Comparison of ENCODE assay signal across 8 cellular contexts in the genomic region with DNA sequence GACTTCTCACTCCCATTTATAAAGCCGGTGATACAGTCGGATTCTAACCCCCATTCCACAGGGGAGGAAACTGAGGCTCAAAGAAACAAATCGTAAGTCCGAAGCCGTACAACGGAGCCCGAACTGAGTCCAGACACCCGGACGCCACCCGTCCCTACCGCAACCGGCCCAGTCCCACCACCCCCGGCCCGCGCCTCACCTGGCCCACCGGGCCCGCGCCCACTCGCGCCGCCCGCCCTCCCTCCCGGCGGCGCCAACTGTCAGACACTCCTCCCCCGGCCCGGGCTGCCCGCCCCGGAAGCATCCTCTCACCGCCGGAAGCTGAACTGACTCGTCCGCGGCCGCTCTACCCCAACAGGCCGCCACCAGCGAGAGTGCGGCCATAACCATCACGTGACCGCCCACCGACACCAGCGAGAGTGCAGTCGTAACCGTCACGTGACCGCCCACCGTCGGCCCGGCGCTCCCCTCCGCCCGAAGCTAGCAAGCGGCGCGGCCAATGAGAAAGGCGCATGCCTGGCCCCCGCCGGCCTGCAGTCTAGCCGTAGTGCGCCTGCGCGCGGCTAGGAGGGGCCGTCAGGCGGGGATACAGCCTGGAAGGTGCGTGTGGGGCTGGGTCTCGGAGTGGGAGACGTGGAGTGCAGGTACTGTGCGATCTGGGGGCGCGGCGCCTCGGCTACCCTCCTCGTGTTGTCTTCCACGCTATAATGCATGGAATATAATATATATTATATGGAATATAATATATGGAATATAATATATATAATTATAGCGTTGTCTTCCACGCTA. TPM values are rescaled to one million over a fixed set of nuclear protein-coding genes. Genes with fewer than 3 reads are reported as not detected.
DNase-seq lines count a peak whose midpoint lies in the region; ATAC-seq and TF ChIP-seq lines count a peak whose summit lies in the region.

A gene with protein sequence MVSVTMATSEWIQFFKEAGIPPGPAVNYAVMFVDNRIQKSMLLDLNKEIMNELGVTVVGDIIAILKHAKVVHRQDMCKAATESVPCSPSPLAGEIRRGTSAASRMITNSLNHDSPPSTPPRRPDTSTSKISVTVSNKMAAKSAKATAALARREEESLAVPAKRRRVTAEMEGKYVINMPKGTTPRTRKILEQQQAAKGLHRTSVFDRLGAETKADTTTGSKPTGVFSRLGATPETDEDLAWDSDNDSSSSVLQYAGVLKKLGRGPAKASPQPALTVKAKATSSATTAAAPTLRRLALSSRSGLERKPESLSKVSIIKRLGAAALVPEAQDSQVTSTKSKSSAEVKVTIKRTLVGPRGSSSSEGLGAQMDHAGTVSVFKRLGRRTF (minus strand): TSS at position 273 of the 789 bp plus-strand sequence. CDS start 6,540 bp downstream, outside the sequence.
A gene with protein sequence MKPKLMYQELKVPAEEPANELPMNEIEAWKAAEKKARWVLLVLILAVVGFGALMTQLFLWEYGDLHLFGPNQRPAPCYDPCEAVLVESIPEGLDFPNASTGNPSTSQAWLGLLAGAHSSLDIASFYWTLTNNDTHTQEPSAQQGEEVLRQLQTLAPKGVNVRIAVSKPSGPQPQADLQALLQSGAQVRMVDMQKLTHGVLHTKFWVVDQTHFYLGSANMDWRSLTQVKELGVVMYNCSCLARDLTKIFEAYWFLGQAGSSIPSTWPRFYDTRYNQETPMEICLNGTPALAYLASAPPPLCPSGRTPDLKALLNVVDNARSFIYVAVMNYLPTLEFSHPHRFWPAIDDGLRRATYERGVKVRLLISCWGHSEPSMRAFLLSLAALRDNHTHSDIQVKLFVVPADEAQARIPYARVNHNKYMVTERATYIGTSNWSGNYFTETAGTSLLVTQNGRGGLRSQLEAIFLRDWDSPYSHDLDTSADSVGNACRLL (plus strand): TSS at position 571 of the 789 bp plus-strand sequence. CDS start 17,789 bp downstream, outside the sequence.

- no peaks in the 10 kb centered on the region for H3K27me3 Mint-ChIP-seq in activated T-cell treated with anti-CD3 and anti-CD28 coated beads, Interleukin-2, amount 50 U/mL, for 4 hours (ENCODE audit: low read depth)

- DNase-seq in DMS53 (lab: John Stamatoyannopoulos, UW) (peak; percentile 100), KG1 (lab: John Stamatoyannopoulos, UW) (peak; percentile 93), Panc1 (ENCODE audit: low read depth, low spot score) (peak; percentile 78)
- peak; percentile 98 for DNase-seq in activated T-cell treated with anti-CD3 and anti-CD28 coated beads, Interleukin-2, amount 50 U/mL, for 4 hours
- peak; percentile 92 for DNase-seq in stimulated activated CD8-positive, alpha-beta memory T cell treated with anti-CD3 and anti-CD28 coated beads, Interleukin-7, amount 100 ng/mL, for 24 hours (ENCODE audit: low read depth)

- ATAC-seq in GM21723 (IDR thresholded peaks at IDR 0.05; ENCODE audit: unreplicated experiment) (peak; percentile 93), Panc1 (peak; percentile 99)
- peak; percentile 98 for ATAC-seq in activated T-cell treated with anti-CD3 and anti-CD28 coated beads, Interleukin-2, amount 50 U/mL, for 4 hours

- H3K27ac ChIP-seq in Panc1 (ENCODE audit: low read length) (peak within 1 kb of the TSS; percentile 85), esophagus (ENCODE audit: low read depth in 2 of 2, low read length in 1 of 2) (peak within 1 kb of the TSS; percentile 74 to 76), muscle layer of colon (ENCODE audit: low read depth, low read length) (peak within 1 kb of the TSS; percentile 65)

- H3K4me3 ChIP-seq in Panc1 (ENCODE audit: low read depth in 2 of 2, low read length in 2 of 2) = peak within 1 kb of the TSS; percentile 80 to 98
- peak within 1 kb of the TSS; percentile 67 to 72 for H3K4me3 ChIP-seq in esophagus (ENCODE audit: low read depth in 1 of 2, low read length in 2 of 2)
- H3K4me3 ChIP-seq in muscle layer of colon (ENCODE audit: low read depth in 1 of 2, low read length in 2 of 2) = peak within 1 kb of the TSS; percentile 40 to 83

- intact Hi-C loops in Panc1 (cut with micrococcal nuclease; ENCODE audit: unreplicated experiment) = no loop called here

- H3K4me1 Mint-ChIP-seq in activated T-cell treated with anti-CD3 and anti-CD28 coated beads, Interleukin-2, amount 50 U/mL, for 4 hours (ENCODE audit: low read depth) = peaks cover 24% of the 10 kb centered on the region

- H3K4me1 ChIP-seq in Panc1 (ENCODE audit: control insufficient read depth, insufficient read depth, low read length) = peaks cover 3% of the 10 kb centered on the region; the same call in 1 of the 2 replicates
- H3K4me1 ChIP-seq in esophagus (ENCODE audit: control insufficient read depth in 2 of 2, insufficient read depth in 2 of 2, low read length in 1 of 2) = peaks cover 2 to 8% of the 10 kb centered on the region in 2 donors
- peaks cover 18% of the 10 kb centered on the region for H3K4me1 ChIP-seq in muscle layer of colon (ENCODE audit: insufficient read depth, low read length)

- TF ChIP-seq CTCF in Panc1 (IDR thresholded peaks at IDR 0.05) = no peak

- in situ Hi-C loops in Panc1 (cut with HindIII; ENCODE audit: low pct_unique_long_range_greater_than_20kb, low sequenced_read_pairs) = loop anchor here (10.0 to 25.0 kb wide), 2 partner anchors 424 to 1686 kb away; no protein-coding TSS in a partner anchor

- H3K36me3 ChIP-seq in Panc1 (ENCODE audit: control insufficient read depth, insufficient read depth, low read length) = no peaks in the 10 kb centered on the region; the same call in 1 of the 2 replicates
- H3K36me3 ChIP-seq in esophagus (ENCODE audit: control insufficient read depth in 2 of 2, insufficient read depth in 2 of 2, low read length in 1 of 2) = peaks cover 0 to 2% of the 10 kb centered on the region in 2 donors
- no peaks in the 10 kb centered on the region for H3K36me3 ChIP-seq in muscle layer of colon (ENCODE audit: insufficient read depth, low read length)

- CTCF ChIA-PET in Panc1 (lab: Charles Lee) = interaction anchor here (0.7 kb wide), 1 partner anchor 23 kb away, joined by 7 read pairs; no protein-coding TSS in a partner anchor

- H3K4me3 Mint-ChIP-seq in activated T-cell treated with anti-CD3 and anti-CD28 coated beads, Interleukin-2, amount 50 U/mL, for 4 hours = peak within 1 kb of the TSS; percentile 83

- no peaks in the 10 kb centered on the region for H3K9me3 Mint-ChIP-seq in activated T-cell treated with anti-CD3 and anti-CD28 coated beads, Interleukin-2, amount 50 U/mL, for 4 hours

- H3K36me3 Mint-ChIP-seq in activated T-cell treated with anti-CD3 and anti-CD28 coated beads, Interleukin-2, amount 50 U/mL, for 4 hours (ENCODE audit: insufficient read depth) = no peaks in the 10 kb centered on the region

- H3K9me3 ChIP-seq in Panc1 (ENCODE audit: control insufficient read depth, insufficient read depth, low read depth, low read length) = no peaks in the 10 kb centered on the region
- no peaks in the 10 kb centered on the region for H3K9me3 ChIP-seq in esophagus (ENCODE audit: control insufficient read depth in 2 of 2, insufficient read depth in 1 of 2, low read depth in 1 of 2, low read length in 1 of 2)
- no peaks in the 10 kb centered on the region for H3K9me3 ChIP-seq in muscle layer of colon (ENCODE audit: low read length)

- BruUV-seq in Panc1 (replicated peaks; lab: Mats Ljungman, UMichigan) = no TSS peak

- WGBS in esophagus, 2 donors = 0% methylated on average over 71 to 77 of the region's 77 CpGs

- peak within 1 kb of the TSS; percentile 76 for H3K9ac ChIP-seq in muscle layer of colon (ENCODE audit: low read length)

- H3K27me3 ChIP-seq in Panc1 (ENCODE audit: control insufficient read depth, insufficient read depth, low read length) (no peaks in the 10 kb centered on the region), esophagus (ENCODE audit: control insufficient read depth in 1 of 2, insufficient read depth in 2 of 2, low read length in 2 of 2) (no peaks in the 10 kb centered on the region), muscle layer of colon (ENCODE audit: control insufficient read depth in 1 of 2, insufficient read depth in 2 of 2, low read length in 2 of 2) (no peaks in the 10 kb centered on the region)

- POLR2A ChIA-PET in Panc1 (lab: Charles Lee) = interaction anchor here (0.6 to 0.7 kb wide), 3 partner anchors 16 to 108 kb away, joined by 6 to 11 read pairs (median 8); no protein-coding TSS in a partner anchor

RNA-seq across cellular contexts. Expression of the first gene that starts in this region (rescaled TPM):
- 29.0 TPM for total RNA-seq in Panc1 (2021; ENCODE audit: unreplicated experiment)
- 36.8 TPM for polyA plus RNA-seq in Panc1 (2012; ENCODE audit: insufficient read length)
- total RNA-seq in activated T-cell treated with anti-CD3 and anti-CD28 coated beads, Interleukin-2, amount 50 U/mL, for 4 hours = 10 to 100 TPM; 27.2 to 31.5 (median 31.3) TPM
- 10 to 100 TPM; 13.8 to 15.4 TPM for polyA plus RNA-seq in esophagus

RNA-seq across cellular contexts. Expression of the second gene that starts in this region (rescaled TPM):
- total RNA-seq in Panc1 (2021; ENCODE audit: unreplicated experiment) = 81.8 TPM
- polyA plus RNA-seq in Panc1 (2012; ENCODE audit: insufficient read length) = 166 TPM
- total RNA-seq in activated T-cell treated with anti-CD3 and anti-CD28 coated beads, Interleukin-2, amount 50 U/mL, for 4 hours = 10 to 100 TPM; 28.6 to 38.6 (median 33.4) TPM
- 10 to 100 TPM; 46.6 to 60.1 TPM for polyA plus RNA-seq in esophagus

Comparison
In these comparisons a context has a peak if more than half of its experiments do, and no peak if none do; other contexts are left out.
1. Peak in every context shown above with its lines: DNase-seq, ATAC-seq, H3K4me3 ChIP-seq and H3K27ac ChIP-seq.